14 cellular contexts compared by ENCODE assay signal in the genomic region with DNA sequence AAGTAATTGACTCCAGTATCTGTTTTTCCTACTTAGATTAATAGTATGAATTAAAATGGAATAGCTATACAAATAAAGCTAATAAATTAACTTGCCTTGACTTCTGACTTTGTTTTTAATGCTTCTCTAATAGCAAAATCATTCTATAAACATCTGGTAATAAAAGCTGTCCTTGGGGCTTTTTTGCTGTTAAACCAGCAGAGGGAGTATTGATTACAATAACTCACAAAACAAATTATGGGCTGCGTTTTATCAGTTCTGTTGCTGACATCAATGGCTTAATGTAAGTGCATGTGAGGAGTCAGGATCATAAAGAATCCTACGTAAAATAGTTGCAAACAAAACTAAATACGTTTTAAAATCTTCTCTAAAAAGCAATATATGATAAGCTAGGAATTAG.
DNase-seq lines count a peak whose midpoint lies in the region; ATAC-seq, FAIRE-seq and TF ChIP-seq lines count a peak whose summit lies in the region.
"Had no signal": no experiment of that assay in that cellular context is flagged by ENCODE, and none has a peak within 500 bp of the region (broad histone marks: within the 10 kb centered on the region; RNA-seq: fewer than 3 reads in every experiment).

No MANE protein-coding gene starts in this region.

- H4K20me1 ChIP-seq in Karpas-422 (ENCODE audit: insufficient read depth, low read depth, low read length) = no peaks in the 10 kb centered on the region
- no peaks in the 10 kb centered on the region for H4K20me1 ChIP-seq in HepG2 (ENCODE audit: insufficient read depth, low read length)

- no peaks in the 10 kb centered on the region for H3K4me1 Mint-ChIP-seq in Caco-2 (ENCODE audit: low read depth, unreplicated experiment)

- ATAC-seq in HepG2 (no peak), left lung (no peak)

- no peak overlapping the region for H3K4me3 ChIP-seq in Caco-2 (ENCODE audit: low read depth, low read length)
- no peak overlapping the region for H3K4me3 ChIP-seq in Karpas-422 (ENCODE audit: low read length)
- no peak overlapping the region for H3K4me3 ChIP-seq in HepG2 (replicated peaks in 1 of 3; ENCODE audit: insufficient read depth in 1 of 3, low read depth in 2 of 3, low read length in 3 of 3)
- no peak overlapping the region for H3K4me3 ChIP-seq in ovary
- H3K4me3 ChIP-seq in left lung = no peak overlapping the region
- H3K4me3 ChIP-seq: SJSA1, skin epidermis had no signal

- CTCF ChIA-PET in Caco-2 (lab: Charles Lee) (no interaction called here), HepG2 (lab: Yijun Ruan, JAX; ENCODE audit: low intra/inter-chr PET ratio, low total read pairs) (no interaction called here)

- TF ChIP-seq EP300 in HepG2 (IDR thresholded peaks at IDR 0.05; ENCODE audit: low read depth in 2 of 2, low read length in 2 of 2) = no peak
- no peak for TF ChIP-seq EP300 in HepG2 (CRISPR knock-in tag; IDR thresholded peaks at IDR 0.05; ENCODE audit: borderline replicate concordance)
- no peak for TF ChIP-seq EP300 in ovary (IDR thresholded peaks at IDR 0.05)

- H3K27ac Mint-ChIP-seq in Caco-2 (ENCODE audit: unreplicated experiment) = no peak overlapping the region

- H3K36me3 ChIP-seq in Caco-2 (ENCODE audit: control insufficient read depth, insufficient read depth, low read length) (no peaks in the 10 kb centered on the region), Karpas-422 (ENCODE audit: insufficient read depth, low read length) (no peaks in the 10 kb centered on the region), HepG2 (replicated peaks in 1 of 2; ENCODE audit: control insufficient read depth in 1 of 2, insufficient read depth in 2 of 2, low read length in 2 of 2) (no peaks in the 10 kb centered on the region), ovary (no peaks in the 10 kb centered on the region), left lung (no peaks in the 10 kb centered on the region)
- H3K36me3 ChIP-seq: SJSA1 had no signal

- WGBS in HepG2 (ENCODE audit: low lambda C conversion rate) = 1% methylated on average over 3 of the region's 3 CpGs
- 1 to 9% (median 4%) methylated on average over 3 of the region's 3 CpGs for WGBS in ovary, 3 donors

- TF ChIP-seq CTCF in Caco-2 (IDR thresholded peaks at IDR 0.05; ENCODE audit: insufficient read depth in 1 of 2, low read depth in 1 of 2, low read length in 1 of 2, severe bottlenecking in 1 of 2, unreplicated experiment in 1 of 2) (peak; percentile 45 to 49), VCaP (conservative IDR thresholded peaks at IDR 0.05) (peak; percentile 63), HepG2 (CRISPR knock-in tag; IDR thresholded peaks at IDR 0.05) (peak; percentile 15; the same call in 1 of the 2 replicates), ovary (IDR thresholded peaks at IDR 0.05) (no peak), left lung (IDR thresholded peaks at IDR 0.05) (peak in 1 of 2 donors; percentile 21)

- H3K79me2 ChIP-seq in Karpas-422 (ENCODE audit: low read length) (no peaks in the 10 kb centered on the region), HepG2 (ENCODE audit: insufficient read depth, low read length) (no peaks in the 10 kb centered on the region)

- peaks cover 11% of the 10 kb centered on the region for H3K9me3 Mint-ChIP-seq in Caco-2 (ENCODE audit: unreplicated experiment)

- no peak overlapping the region for H3K4me2 ChIP-seq in Karpas-422 (ENCODE audit: low read depth, low read length, poor library complexity, severe bottlenecking)
- H3K4me2 ChIP-seq in HepG2 (ENCODE audit: low read depth, low read length) = no peak overlapping the region

- POLR2A ChIA-PET in Caco-2 (lab: Charles Lee) = no interaction called here
- POLR2A ChIA-PET in HepG2 (lab: Yijun Ruan, JAX) = no interaction called here

- DNase-seq in Caco-2 = no peak
- DNase-seq in Karpas-422 = peak; percentile 42
- DNase-seq in HepG2 (ENCODE audit: low spot score) = no peak
- DNase-seq in ovary = no peak
- no peak for DNase-seq in NK-92 (lab: John Stamatoyannopoulos, UW; ENCODE audit: unreplicated experiment)
- no peak for DNase-seq in NOMO-1 (lab: John Stamatoyannopoulos, UW; ENCODE audit: unreplicated experiment in 2 of 2)
- DNase-seq in left lung = no peak
- DNase-seq: activated CD4-positive, alpha-beta T cell treated with anti-CD3 and anti-CD28 coated beads, Interleukin-2, amount 50 U/mL, for 1 hour; activated naive CD4-positive, alpha-beta T cell; C1 segment of cervical spinal cord; stimulated activated CD8-positive, alpha-beta memory T cell treated with anti-CD3 and anti-CD28 coated beads, Interleukin-4, amount 100 ng/mL, for 48 hours had no signal

- in situ Hi-C loops in HepG2 (cut with HindIII; ENCODE audit: extremely low pct_ligation_motif_present, low pct_unique_long_range_greater_than_20kb) = no loop called here

- no peak overlapping the region for H3K27ac ChIP-seq in Karpas-422 (ENCODE audit: low read length)
- no peak overlapping the region for H3K27ac ChIP-seq in VCaP
- no peak overlapping the region for H3K27ac ChIP-seq in HepG2 (ENCODE audit: extremely low read length, insufficient read depth, low read length)
- H3K27ac ChIP-seq in ovary = no peak overlapping the region
- H3K27ac ChIP-seq in left lung = no peak overlapping the region
- H3K27ac ChIP-seq: SJSA1, skin epidermis had no signal

- no peaks in the 10 kb centered on the region for H3K36me3 Mint-ChIP-seq in Caco-2 (ENCODE audit: insufficient read depth, unreplicated experiment)

- no peaks in the 10 kb centered on the region for H3K4me1 ChIP-seq in Caco-2
- H3K4me1 ChIP-seq in Karpas-422 (ENCODE audit: low read length) = no peaks in the 10 kb centered on the region
- no peaks in the 10 kb centered on the region for H3K4me1 ChIP-seq in HepG2 (ENCODE audit: insufficient read depth, low read length)
- no peaks in the 10 kb centered on the region for H3K4me1 ChIP-seq in ovary (ENCODE audit: insufficient read depth)
- H3K4me1 ChIP-seq in left lung = no peaks in the 10 kb centered on the region
- H3K4me1 ChIP-seq: SJSA1 had no signal

- intact Hi-C loops in Caco-2 (cut with micrococcal nuclease; ENCODE audit: unreplicated experiment) = loop anchor here (1.0 kb wide), 1 partner anchor 269 kb away; no protein-coding TSS in a partner anchor
- intact Hi-C loops in HepG2 (cut with micrococcal nuclease; ENCODE audit: unreplicated experiment) = loop anchor here (1.0 kb wide), 1 partner anchor 269 kb away; no protein-coding TSS in a partner anchor
- intact Hi-C loops in ovary (cut with DNase I) = no loop called here
- intact Hi-C loops in left lung (cut with DNase I) = no loop called here

- H2AFZ ChIP-seq in Karpas-422 (ENCODE audit: low read length) = no peak overlapping the region
- no peak overlapping the region for H2AFZ ChIP-seq in HepG2 (ENCODE audit: low read length)

- H3K9me2 ChIP-seq in Karpas-422 (replicated peaks; ENCODE audit: insufficient read depth, low read length) = no peaks in the 10 kb centered on the region

- no peaks in the 10 kb centered on the region for H3K27me3 Mint-ChIP-seq in Caco-2 (ENCODE audit: insufficient read depth, unreplicated experiment)

- BruUV-seq in Caco-2 (replicated peaks; lab: Mats Ljungman, UMichigan) (no TSS peak), HepG2 (replicated peaks; lab: Mats Ljungman, UMichigan) (no TSS peak)

- no peaks in the 10 kb centered on the region for H3K9me3 ChIP-seq in Caco-2
- H3K9me3 ChIP-seq in Karpas-422 (ENCODE audit: low read length) = peaks cover 25% of the 10 kb centered on the region
- peaks cover 9% of the 10 kb centered on the region; the same call in 1 of the 2 replicates for H3K9me3 ChIP-seq in HepG2 (ENCODE audit: low read length)
- H3K9me3 ChIP-seq in ovary = no peaks in the 10 kb centered on the region
- H3K9me3 ChIP-seq in left lung = peaks cover 0 to 1% of the 10 kb centered on the region in 2 donors

- H3K9ac ChIP-seq in Karpas-422 (ENCODE audit: low read length) = no peak overlapping the region
- H3K9ac ChIP-seq in HepG2 (ENCODE audit: insufficient read depth, low read depth, low read length) = no peak overlapping the region

- no peak overlapping the region for H3K4me3 Mint-ChIP-seq in Caco-2 (ENCODE audit: unreplicated experiment)

- TF ChIP-seq POLR2A in HepG2 (IDR thresholded peaks at IDR 0.05; ENCODE audit: insufficient read depth in 1 of 2, low read depth in 2 of 2, low read length in 2 of 2) (no peak), ovary (IDR thresholded peaks at IDR 0.05) (no peak)

- TF ChIP-seq RAD21 in HepG2 (CRISPR knock-in tag; IDR thresholded peaks at IDR 0.05) = no peak

- FAIRE-seq in HepG2 (lab: Jason Lieb, UNC) = no peak

- H3K27me3 ChIP-seq in Caco-2 (replicated peaks; ENCODE audit: control insufficient read depth, insufficient read depth, low read length) = no peaks in the 10 kb centered on the region
- no peaks in the 10 kb centered on the region for H3K27me3 ChIP-seq in Karpas-422 (ENCODE audit: low read length)
- no peaks in the 10 kb centered on the region for H3K27me3 ChIP-seq in HepG2 (ENCODE audit: control insufficient read depth in 1 of 2, insufficient read depth in 2 of 2, low read length in 2 of 2)
- no peaks in the 10 kb centered on the region for H3K27me3 ChIP-seq in ovary
- H3K27me3 ChIP-seq in left lung = no peaks in the 10 kb centered on the region
- H3K27me3 ChIP-seq: SJSA1 had no signal

TF ChIP-seq in HepG2, 621 proteins besides CTCF, POLR2A, EP300 and RAD21:
- peak; percentile 16; the same call in 1 of the 2 replicates for TF ChIP-seq STAG1 (CRISPR knock-in tag; IDR thresholded peaks at IDR 0.05)
- TF ChIP-seq, protein P1, sequence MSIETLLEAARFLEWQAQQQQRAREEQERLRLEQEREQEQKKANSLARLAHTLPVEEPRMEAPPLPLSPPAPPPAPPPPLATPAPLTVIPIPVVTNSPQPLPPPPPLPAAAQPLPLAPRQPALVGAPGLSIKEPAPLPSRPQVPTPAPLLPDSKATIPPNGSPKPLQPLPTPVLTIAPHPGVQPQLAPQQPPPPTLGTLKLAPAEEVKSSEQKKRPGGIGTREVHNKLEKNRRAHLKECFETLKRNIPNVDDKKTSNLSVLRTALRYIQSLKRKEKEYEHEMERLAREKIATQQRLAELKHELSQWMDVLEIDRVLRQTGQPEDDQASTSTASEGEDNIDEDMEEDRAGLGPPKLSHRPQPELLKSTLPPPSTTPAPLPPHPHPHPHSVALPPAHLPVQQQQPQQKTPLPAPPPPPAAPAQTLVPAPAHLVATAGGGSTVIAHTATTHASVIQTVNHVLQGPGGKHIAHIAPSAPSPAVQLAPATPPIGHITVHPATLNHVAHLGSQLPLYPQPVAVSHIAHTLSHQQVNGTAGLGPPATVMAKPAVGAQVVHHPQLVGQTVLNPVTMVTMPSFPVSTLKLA (IDR thresholded peaks at IDR 0.05) = no peak

Comparison
In these comparisons a context has a peak if more than half of its experiments do, and no peak if none do; other contexts are left out.
1. CTCF ChIP-seq: peak in Caco-2 (2 of 2), VCaP (single experiment) and HepG2 (single experiment); none in ovary (0 of 3).
2. intact Hi-C loops: an anchor here in Caco-2 (1.0 kb wide) and HepG2 (1.0 kb wide); none called in ovary and left lung.